Comparison of ENCODE assay signal across 21 cellular contexts in the genomic region with DNA sequence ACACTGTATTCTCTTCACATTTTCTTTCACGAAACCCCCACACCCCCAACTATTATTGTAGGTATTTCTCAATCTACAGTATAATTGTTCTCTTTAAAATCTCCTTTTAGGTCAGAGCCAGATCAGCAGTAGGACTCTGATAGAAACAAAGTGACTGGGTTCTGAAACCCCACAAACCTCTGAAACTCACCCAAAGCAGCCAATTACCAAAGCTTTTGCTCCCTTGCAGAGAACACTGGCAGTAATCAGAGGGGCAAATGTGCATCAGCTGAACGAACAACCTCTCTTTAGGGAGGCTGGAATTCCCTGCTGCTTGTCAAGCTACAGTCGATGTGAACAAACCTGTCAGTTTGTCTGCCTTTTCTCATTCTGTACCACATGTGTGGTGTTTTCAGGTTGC.
"Had no signal": no experiment of that assay in that cellular context is flagged by ENCODE, and none has a peak within 500 bp of the region (broad histone marks: within the 10 kb centered on the region; RNA-seq: fewer than 3 reads in every experiment).

No MANE protein-coding gene starts in this region.

- H3K4me3 ChIP-seq: lower lobe of right lung, mucosa of descending colon, thoracic aorta, vagina had no signal

- H3K4me1 ChIP-seq: lower lobe of right lung, vagina had no signal

- H3K27ac ChIP-seq: lower lobe of right lung, thoracic aorta, vagina, WERI-Rb-1 had no signal

- H3K36me3 ChIP-seq: lower lobe of right lung, thoracic aorta, vagina, WERI-Rb-1 had no signal

- ATAC-seq: activated naive CD4-positive, alpha-beta T cell treated with anti-CD3 and anti-CD28 coated beads, Interleukin-2, amount 50 U/mL, for 72 hours; activated T-helper 17 cell treated with anti-CD3 and anti-CD28 coated beads, Interleukin-2, amount 50 U/mL, for 72 hours; lower lobe of right lung; mucosa of descending colon had no signal

- H3K27me3 ChIP-seq: vagina had no signal

- DNase-seq: activated CD4-positive, alpha-beta T cell treated with anti-CD3 and anti-CD28 coated beads for 1 hour; activated CD4-positive, alpha-beta T cell treated with anti-CD3 and anti-CD28 coated beads, Interleukin-2, amount 50 U/mL, for 1 hour; activated T-cell treated with anti-CD3 and anti-CD28 coated beads, Interleukin-2, amount 50 U/mL, for 1 hour; aorta; caudate nucleus; dermis blood vessel endothelial cell; effector CD8-positive, alpha-beta T cell; erythroblast; foreskin fibroblast; kidney; lower lobe of right lung; mesendoderm; mucosa of descending colon; nephron progenitor cell; stimulated activated CD4-positive, alpha-beta T cell treated with anti-CD3 and anti-CD28 coated beads, Interleukin-2, amount 100 ng/mL, for 48 hours; stimulated activated naive CD4-positive, alpha-beta T cell; WERI-Rb-1 had no signal

- H3K9me3 ChIP-seq: lower lobe of right lung, mucosa of descending colon, thoracic aorta, vagina had no signal
